Comparison of ENCODE assay signal across 8 cellular contexts in genomic region chr2:120222186-120223033, GRCh38. TPM values are rescaled to one million over a fixed set of nuclear protein-coding genes. Genes with fewer than 3 reads are reported as not detected.
DNase-seq lines count a peak whose midpoint lies in the region; ATAC-seq and TF ChIP-seq lines count a peak whose summit lies in the region.

No MANE protein-coding gene starts in this region.

- peak overlapping the region; percentile 81 for H3K4me3 Mint-ChIP-seq in activated B cell treated with CpG ODN at 0.5 μM for 24 hours

- H3K9me3 ChIP-seq in heart right ventricle (peaks cover 0 to 13% (median 0%) of the 10 kb centered on the region in 11 donors), gastrocnemius medialis (no peaks in the 10 kb centered on the region)

- intact Hi-C loops in activated B cell treated with CpG ODN at 0.5 μM for 24 hours (cut with micrococcal nuclease) (loop anchor here (1.0 to 10.0 kb wide), 10 partner anchors 10 to 858 kb away; partner anchors contain the start of genes C2orf76, DBI, EPB41L5 and PTPN4), heart right ventricle (cut with DNase I) (loop anchor here in 4 of 10 donors (1.0 to 10.0 kb wide), 4 partner anchors 30 to 92 kb away; partner anchors contain the start of gene RALB (in 2 of the 4)), gastrocnemius medialis (cut with DNase I; ENCODE audit: low total_unique reads) (loop anchor here (1.0 to 10.0 kb wide), 4 partner anchors 30 to 465 kb away; partner anchors contain the start of genes PTPN4 and RALB)

- CTCF ChIA-PET in activated B cell treated with CpG ODN at 0.5 μM for 24 hours (lab: Charles Lee): interaction anchor here (1.0 kb wide), 2 partner anchors 30 to 91 kb away, joined by 5 to 6 read pairs; partner anchors contain the start of gene RALB

- no peaks in the 10 kb centered on the region for H3K27me3 ChIP-seq in heart right ventricle
- no peaks in the 10 kb centered on the region for H3K27me3 ChIP-seq in gastrocnemius medialis

- peak overlapping the region; percentile 82 to 99 (median 96) for H3K27ac ChIP-seq in heart right ventricle
- peak overlapping the region; percentile 86 to 96 (median 90) for H3K27ac ChIP-seq in gastrocnemius medialis

- in situ Hi-C loops in gastrocnemius medialis (cut with MboI; ENCODE audit: low sequenced_read_pairs in 4 of 4): no loop called here

- TF ChIP-seq POLR2A in gastrocnemius medialis (IDR thresholded peaks at IDR 0.05): no peak

- H3K4me1 ChIP-seq in heart right ventricle: peaks cover 5 to 44% (median 35%) of the 10 kb centered on the region in 9 donors
- peaks cover 25% of the 10 kb centered on the region in 2 donors for H3K4me1 ChIP-seq in gastrocnemius medialis

- ATAC-seq in activated B cell treated with CpG ODN at 0.5 μM for 24 hours (ENCODE audit: low read depth): no peak
- peak in 1 of 8 donors; percentile 2 for ATAC-seq in heart right ventricle
- ATAC-seq in gastrocnemius medialis: no peak
- ATAC-seq in GM21825 (IDR thresholded peaks at IDR 0.05; ENCODE audit: unreplicated experiment): no peak
- ATAC-seq in GM18511 (IDR thresholded peaks at IDR 0.05; ENCODE audit: unreplicated experiment): no peak

- H3K27ac Mint-ChIP-seq in activated B cell treated with CpG ODN at 0.5 μM for 24 hours: peak overlapping the region; percentile 80

- H3K4me1 Mint-ChIP-seq in activated B cell treated with CpG ODN at 0.5 μM for 24 hours: peaks cover 51% of the 10 kb centered on the region

- H3K36me3 ChIP-seq in heart right ventricle: peaks cover 0 to 27% (median 0%) of the 10 kb centered on the region in 9 donors
- H3K36me3 ChIP-seq in gastrocnemius medialis: peaks cover 0 to 13% of the 10 kb centered on the region in 2 donors

- POLR2A ChIA-PET in activated B cell treated with CpG ODN at 0.5 μM for 24 hours (lab: Charles Lee): interaction anchor here (0.6 to 2.4 kb wide), 9 partner anchors 10 to 209 kb away, joined by 3 to 37 read pairs (median 4); partner anchors contain the start of genes EPB41L5, INHBB and RALB

- peak overlapping the region; percentile 73 for H3K4me3 ChIP-seq in GM12875 (ENCODE audit: low read depth, low read length)
- H3K4me3 ChIP-seq in heart right ventricle: peak overlapping the region; percentile 49 to 92 (median 72)
- H3K4me3 ChIP-seq in gastrocnemius medialis: peak overlapping the region; percentile 70 to 78 (median 70)

- no peaks in the 10 kb centered on the region for H3K27me3 Mint-ChIP-seq in activated B cell treated with CpG ODN at 0.5 μM for 24 hours

- DNase-seq in activated B cell treated with CpG ODN at 0.5 μM for 24 hours: no peak
- DNase-seq in heart right ventricle: no peak
- DNase-seq in gastrocnemius medialis: peak in 1 of 2 donors; percentile 16
- DNase-seq in hepatic stellate cell (ENCODE audit: low spot score): no peak
- no peak for DNase-seq in NCI-H748 treated with DMSO at 0.1 percent for 48 hours (lab: John Stamatoyannopoulos, UW)

- TF ChIP-seq CTCF in GM12875 (IDR thresholded peaks at IDR 0.05; ENCODE audit: borderline replicate concordance, insufficient read depth, low read depth, low read length) (no peak), activated B cell treated with CpG ODN at 0.5 μM for 24 hours (IDR thresholded peaks at IDR 0.05) (no peak), heart right ventricle (IDR thresholded peaks at IDR 0.05) (no peak), gastrocnemius medialis (IDR thresholded peaks at IDR 0.05 in 4 of 5, conservative IDR thresholded peaks at IDR 0.05 in 1 of 5) (no peak)

- 76 to 81% methylated on average over 49 of the region's 49 CpGs for WGBS in heart right ventricle, 2 donors

- peaks cover 2% of the 10 kb centered on the region for H3K9me3 Mint-ChIP-seq in activated B cell treated with CpG ODN at 0.5 μM for 24 hours

- H3K36me3 Mint-ChIP-seq in activated B cell treated with CpG ODN at 0.5 μM for 24 hours (ENCODE audit: low read depth): peaks cover 45% of the 10 kb centered on the region

RNA-seq across cellular contexts. Expression of gene TMEM185B, which starts 0.8 kb away (rescaled TPM):
- 25.6 and 26.8 TPM in 2 replicates for total RNA-seq in activated B cell treated with CpG ODN at 0.5 μM for 24 hours
- 10 to 100 TPM; 17.9 to 27.7 (median 23.4) TPM for total RNA-seq in heart right ventricle
- polyA plus RNA-seq in heart right ventricle: 10 to 100 TPM in 1 of 2 donors, 1 to 10 TPM in 1; 5.8 to 10.8 TPM
- 10 to 100 TPM; 10.8 to 23.5 (median 15.4) TPM for total RNA-seq in gastrocnemius medialis

RNA-seq across cellular contexts. Expression of gene RALB, which starts 30.2 kb away (rescaled TPM):
- total RNA-seq in activated B cell treated with CpG ODN at 0.5 μM for 24 hours (29.9 and 33.4 TPM in 2 replicates), heart right ventricle (10 to 100 TPM; 37.0 to 53.8 (median 45.0) TPM), gastrocnemius medialis (10 to 100 TPM; 20.1 to 45.0 (median 30.4) TPM)
- polyA plus RNA-seq in heart right ventricle: 10 to 100 TPM; 21.9 to 68.1 TPM
